Comparison of ENCODE assay signal across 21 cellular contexts in genomic region chr4:124067031-124067430, GRCh38.
"Had no signal": no experiment of that assay in that cellular context is flagged by ENCODE, and none has a peak within 500 bp of the region (broad histone marks: within the 10 kb centered on the region; RNA-seq: fewer than 3 reads in every experiment).

No MANE protein-coding gene starts in this region.

- H3K4me3 ChIP-seq: esophagus muscularis mucosa, gastroesophageal sphincter, mucosa of descending colon, psoas muscle, skin epidermis, testis, tibial nerve, upper lobe of right lung, vagina had no signal

- DNase-seq: cortex of kidney; effector memory CD4-positive, alpha-beta T cell; glutamatergic neuron; left colon; mucosa of descending colon; naive thymus-derived CD8-positive, alpha-beta T cell; psoas muscle; retina; stimulated activated CD4-positive, alpha-beta T cell treated with anti-CD3 and anti-CD28 coated beads, Interleukin-2, amount 100 ng/mL, for 24 hours; stimulated activated CD4-positive, alpha-beta T cell treated with anti-CD3 and anti-CD28 coated beads, Interleukin-4, amount 100 ng/mL, for 4 hours; stimulated activated naive B cell treated with anti-CD40 and anti-IgM and Interleukin-4, amounts not matched to agents 10 μg/mL and 1 μg/mL and 100 μg/mL, for 72 hours; stimulated activated naive CD8-positive, alpha-beta T cell treated with anti-CD3 and anti-CD28 coated beads, Interleukin-15, amount 100 ng/mL, for 72 hours; testis; upper lobe of right lung had no signal

- ATAC-seq: gastroesophageal sphincter; left colon; mucosa of descending colon; naive thymus-derived CD8-positive, alpha-beta T cell; psoas muscle; sciatic nerve; stimulated activated naive B cell treated with anti-CD40 and anti-IgM and Interleukin-4, amounts not matched to agents 10 μg/mL and 1 μg/mL and 100 μg/mL, for 72 hours; stimulated activated naive CD8-positive, alpha-beta T cell treated with anti-CD3 and anti-CD28 coated beads, Interleukin-15, amount 100 ng/mL, for 72 hours; upper lobe of right lung had no signal

- H3K4me1 Mint-ChIP-seq: naive thymus-derived CD8-positive, alpha-beta T cell; stimulated activated naive B cell treated with anti-CD40 and anti-IgM and Interleukin-4, amounts not matched to agents 10 μg/mL and 1 μg/mL and 100 μg/mL, for 72 hours; stimulated activated naive CD8-positive, alpha-beta T cell treated with anti-CD3 and anti-CD28 coated beads, Interleukin-15, amount 100 ng/mL, for 72 hours had no signal

- H3K27me3 ChIP-seq: esophagus muscularis mucosa, gastroesophageal sphincter, neutrophil, testis, tibial nerve, upper lobe of right lung, vagina had no signal

- H3K4me3 Mint-ChIP-seq: naive thymus-derived CD8-positive, alpha-beta T cell; stimulated activated naive B cell treated with anti-CD40 and anti-IgM and Interleukin-4, amounts not matched to agents 10 μg/mL and 1 μg/mL and 100 μg/mL, for 72 hours; stimulated activated naive CD8-positive, alpha-beta T cell treated with anti-CD3 and anti-CD28 coated beads, Interleukin-15, amount 100 ng/mL, for 72 hours had no signal

- H3K27me3 Mint-ChIP-seq: stimulated activated naive B cell treated with anti-CD40 and anti-IgM and Interleukin-4, amounts not matched to agents 10 μg/mL and 1 μg/mL and 100 μg/mL, for 72 hours; stimulated activated naive CD8-positive, alpha-beta T cell treated with anti-CD3 and anti-CD28 coated beads, Interleukin-15, amount 100 ng/mL, for 72 hours had no signal

- H3K36me3 ChIP-seq: esophagus muscularis mucosa, gastroesophageal sphincter, neutrophil, tibial nerve, upper lobe of right lung, vagina had no signal

- H3K27ac Mint-ChIP-seq: naive thymus-derived CD8-positive, alpha-beta T cell; stimulated activated naive B cell treated with anti-CD40 and anti-IgM and Interleukin-4, amounts not matched to agents 10 μg/mL and 1 μg/mL and 100 μg/mL, for 72 hours; stimulated activated naive CD8-positive, alpha-beta T cell treated with anti-CD3 and anti-CD28 coated beads, Interleukin-15, amount 100 ng/mL, for 72 hours had no signal
